ENCODE assay signal across 8 cellular contexts in genomic region chr2:202807431-202808138, GRCh38.
A peak's percentile ranks its signal among the peaks of the same experiment; 100 is the strongest.
DNase-seq lines count a peak whose midpoint lies in the region; ATAC-seq and TF ChIP-seq lines count a peak whose summit lies in the region.
"Not testable (repeated sequence)": the region's sequence is repeated elsewhere in the genome, so short reads cannot be mapped to it uniquely, and the experiment has no call there.

No MANE protein-coding gene starts in this region.

- intact Hi-C loops in Right ventricle myocardium inferior (cut with DNase I); uterus (cut with DNase I; ENCODE audit: low total_unique reads): not testable (repeated sequence)

- H3K4me3 Mint-ChIP-seq in WTC11: not testable (repeated sequence)

- peak; percentile 33 for ATAC-seq in WTC11
- peak; percentile 94 for ATAC-seq in Right ventricle myocardium inferior
- not testable (repeated sequence) for ATAC-seq in lung (ENCODE audit: insufficient read depth, low FRiP score)

- not testable (repeated sequence) for H3K4me3 ChIP-seq in lung; rectal smooth muscle tissue (ENCODE audit: low read length); uterus

- H3K36me3 ChIP-seq in lung (ENCODE audit: control insufficient read depth in 2 of 2, insufficient read depth in 2 of 2, low read length in 2 of 2); rectal smooth muscle tissue (ENCODE audit: control insufficient read depth, insufficient read depth, low read length); uterus: not testable (repeated sequence)

- CTCF ChIA-PET in WTC11 (lab: Charles Lee): not testable (repeated sequence)

- not testable (repeated sequence) for TF ChIP-seq CTCF in WTC11 (IDR thresholded peaks at IDR 0.05); lung (IDR thresholded peaks at IDR 0.05; ENCODE audit: control extremely low read depth, extremely low read depth); uterus (IDR thresholded peaks at IDR 0.05)

- H3K4me1 Mint-ChIP-seq in WTC11: not testable (repeated sequence)

- 96 to 97% methylated on average over 1 of the region's 1 CpG for WGBS in lung, 2 donors

- not testable (repeated sequence) for H3K9ac ChIP-seq in rectal smooth muscle tissue (ENCODE audit: low read length)

- H3K27me3 Mint-ChIP-seq in WTC11 (ENCODE audit: low read depth): not testable (repeated sequence)

- H3K27ac Mint-ChIP-seq in WTC11: not testable (repeated sequence)

- not testable (repeated sequence) for H3K9me3 ChIP-seq in lung (ENCODE audit: control insufficient read depth in 2 of 2, insufficient read depth in 1 of 2, low read length in 1 of 2); uterus

- not testable (repeated sequence) for H3K27me3 ChIP-seq in lung (ENCODE audit: control insufficient read depth, insufficient read depth); rectal smooth muscle tissue (ENCODE audit: control insufficient read depth, insufficient read depth, low read length); uterus

- TF ChIP-seq POLR2A in uterus (IDR thresholded peaks at IDR 0.05): not testable (repeated sequence)

- peaks cover 29% of the 10 kb centered on the region for H3K9me3 Mint-ChIP-seq in WTC11

- POLR2A ChIA-PET in WTC11 (lab: Charles Lee): not testable (repeated sequence)

- H3K4me1 ChIP-seq in lung (ENCODE audit: control insufficient read depth in 2 of 2, insufficient read depth in 2 of 2, low read length in 2 of 2); rectal smooth muscle tissue (ENCODE audit: control insufficient read depth, insufficient read depth, low read length); uterus: not testable (repeated sequence)

- H3K27ac ChIP-seq in lung (ENCODE audit: low read depth in 1 of 2, low read length in 1 of 2) (peak overlapping the region in 1 of 2 donors; percentile 37), rectal smooth muscle tissue (ENCODE audit: low read depth, low read length) (peak overlapping the region; percentile 64), uterus (peak overlapping the region in 1 of 2 donors; percentile 13)

- H3K36me3 Mint-ChIP-seq in WTC11: peaks cover 29% of the 10 kb centered on the region

- peak; percentile 21 for DNase-seq in ELF-1 (ENCODE audit: low read depth, low spot score)
- peak; percentile 40 for DNase-seq in NCI-H2029 (lab: John Stamatoyannopoulos, UW)
- DNase-seq in WTC11 (ENCODE audit: low spot score): not testable (repeated sequence)
- peak; percentile 75 for DNase-seq in dedifferentiated amniotic fluid mesenchymal stem cell (ENCODE audit: extremely low spot score)
- DNase-seq in Right ventricle myocardium inferior (ENCODE audit: missing footprints): peak; percentile 87
- peak; percentile 77 for DNase-seq in lung (ENCODE audit: low spot score)
- DNase-seq in uterus: peak; percentile 55 to 60
